16 cellular contexts compared by ENCODE assay signal in the genomic region with DNA sequence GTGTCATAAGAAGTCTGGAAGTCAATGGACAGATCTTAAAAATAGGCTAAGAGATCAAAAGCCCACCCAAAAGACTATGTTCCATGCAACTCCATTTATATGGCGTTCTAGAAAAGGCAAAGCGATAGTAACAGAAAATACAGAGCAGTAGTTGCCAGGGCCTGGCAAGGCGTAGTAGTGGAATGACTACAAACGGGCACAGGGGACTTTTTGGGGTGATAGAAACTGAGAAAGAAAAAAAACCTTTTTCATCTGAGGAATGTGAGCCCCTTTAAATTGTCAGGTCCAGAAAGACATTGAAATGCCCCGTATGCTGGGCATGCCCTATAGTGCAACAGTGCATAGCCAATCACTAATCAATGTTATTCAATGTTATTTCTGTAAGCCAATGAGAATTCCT. TPM values are rescaled to one million over a fixed set of nuclear protein-coding genes. Genes with fewer than 3 reads are reported as not detected.
DNase-seq lines count a peak whose midpoint lies in the region; ATAC-seq, FAIRE-seq and TF ChIP-seq lines count a peak whose summit lies in the region.
"Had no signal": no experiment of that assay in that cellular context is flagged by ENCODE, and none has a peak within 500 bp of the region (broad histone marks: within the 10 kb centered on the region; RNA-seq: fewer than 3 reads in every experiment).

No MANE protein-coding gene starts in this region.

- DNase-seq in activated CD4-positive, alpha-beta memory T cell treated with anti-CD3 and anti-CD28 coated beads for 36 hours: peak; percentile 54
- DNase-seq in activated CD4-positive, alpha-beta memory T cell treated with anti-CD3 and anti-CD28 coated beads, Interleukin-2, amount 10 ng/mL, durations not matched to agents 7 days and 5 days: no peak
- DNase-seq in ascending aorta (ENCODE audit: low spot score in 2 of 2) (no peak), thoracic aorta (ENCODE audit: low spot score) (no peak), GM12891 (ENCODE audit: insufficient read length, low spot score) (no peak), DMS79 (lab: John Stamatoyannopoulos, UW) (no peak)
- DNase-seq: activated naive CD4-positive, alpha-beta T cell; CD8-positive, alpha-beta memory T cell; left ventricle myocardium superior; naive thymus-derived CD8-positive, alpha-beta T cell; trophoblast cell had no signal

- FAIRE-seq in GM12891 (lab: Jason Lieb, UNC): no peak
- FAIRE-seq: A549, HepG2 had no signal

- H3K27me3 Mint-ChIP-seq in activated CD4-positive, alpha-beta memory T cell treated with anti-CD3 and anti-CD28 coated beads for 36 hours: peaks cover 4% of the 10 kb centered on the region
- H3K27me3 Mint-ChIP-seq in activated CD4-positive, alpha-beta memory T cell treated with anti-CD3 and anti-CD28 coated beads, Interleukin-2, amount 10 ng/mL, durations not matched to agents 7 days and 5 days: peaks cover 1% of the 10 kb centered on the region

- H3K36me3 ChIP-seq in ascending aorta (no peaks in the 10 kb centered on the region), thoracic aorta (no peaks in the 10 kb centered on the region)

- no peak overlapping the region for H3K27ac Mint-ChIP-seq in activated CD4-positive, alpha-beta memory T cell treated with anti-CD3 and anti-CD28 coated beads for 36 hours
- H3K27ac Mint-ChIP-seq in activated CD4-positive, alpha-beta memory T cell treated with anti-CD3 and anti-CD28 coated beads, Interleukin-2, amount 10 ng/mL, durations not matched to agents 7 days and 5 days: no peak overlapping the region
- H3K27ac Mint-ChIP-seq: naive thymus-derived CD8-positive, alpha-beta T cell had no signal

- TF ChIP-seq POLR2A in GM12891 (IDR thresholded peaks at IDR 0.05; ENCODE audit: low read depth, low read length): no peak

- peaks cover 11% of the 10 kb centered on the region for H3K4me1 Mint-ChIP-seq in activated CD4-positive, alpha-beta memory T cell treated with anti-CD3 and anti-CD28 coated beads for 36 hours (ENCODE audit: low read depth)
- H3K4me1 Mint-ChIP-seq in activated CD4-positive, alpha-beta memory T cell treated with anti-CD3 and anti-CD28 coated beads, Interleukin-2, amount 10 ng/mL, durations not matched to agents 7 days and 5 days: peaks cover 3% of the 10 kb centered on the region
- H3K4me1 Mint-ChIP-seq: naive thymus-derived CD8-positive, alpha-beta T cell had no signal

- H3K36me3 Mint-ChIP-seq in activated CD4-positive, alpha-beta memory T cell treated with anti-CD3 and anti-CD28 coated beads for 36 hours: no peaks in the 10 kb centered on the region
- H3K36me3 Mint-ChIP-seq in activated CD4-positive, alpha-beta memory T cell treated with anti-CD3 and anti-CD28 coated beads, Interleukin-2, amount 10 ng/mL, durations not matched to agents 7 days and 5 days (ENCODE audit: low read depth): no peaks in the 10 kb centered on the region
- H3K36me3 Mint-ChIP-seq: CD8-positive, alpha-beta memory T cell; naive thymus-derived CD8-positive, alpha-beta T cell had no signal

- no peak overlapping the region for H3K4me3 Mint-ChIP-seq in activated CD4-positive, alpha-beta memory T cell treated with anti-CD3 and anti-CD28 coated beads for 36 hours
- no peak overlapping the region for H3K4me3 Mint-ChIP-seq in activated CD4-positive, alpha-beta memory T cell treated with anti-CD3 and anti-CD28 coated beads, Interleukin-2, amount 10 ng/mL, durations not matched to agents 7 days and 5 days
- H3K4me3 Mint-ChIP-seq: CD8-positive, alpha-beta memory T cell; naive thymus-derived CD8-positive, alpha-beta T cell had no signal

- TF ChIP-seq CTCF in ascending aorta (IDR thresholded peaks at IDR 0.05): no peak
- no peak for TF ChIP-seq CTCF in thoracic aorta (IDR thresholded peaks at IDR 0.05)

- no peaks in the 10 kb centered on the region for H3K9me3 Mint-ChIP-seq in activated CD4-positive, alpha-beta memory T cell treated with anti-CD3 and anti-CD28 coated beads for 36 hours
- no peaks in the 10 kb centered on the region for H3K9me3 Mint-ChIP-seq in activated CD4-positive, alpha-beta memory T cell treated with anti-CD3 and anti-CD28 coated beads, Interleukin-2, amount 10 ng/mL, durations not matched to agents 7 days and 5 days
- H3K9me3 Mint-ChIP-seq: CD8-positive, alpha-beta memory T cell; naive thymus-derived CD8-positive, alpha-beta T cell had no signal

- POLR2A ChIA-PET in activated CD4-positive, alpha-beta memory T cell treated with anti-CD3 and anti-CD28 coated beads for 36 hours (lab: Charles Lee): no interaction called here
- POLR2A ChIA-PET in activated CD4-positive, alpha-beta memory T cell treated with anti-CD3 and anti-CD28 coated beads, Interleukin-2, amount 10 ng/mL, durations not matched to agents 7 days and 5 days (lab: Charles Lee): no interaction called here

- peaks cover 22 to 43% of the 10 kb centered on the region in 2 donors for H3K4me1 ChIP-seq in ascending aorta
- H3K4me1 ChIP-seq in thoracic aorta (ENCODE audit: control insufficient read depth in 1 of 2, low read depth in 2 of 2): peaks cover 33 to 72% of the 10 kb centered on the region in 2 donors

- H3K4me3 ChIP-seq in ascending aorta (no peak overlapping the region), thoracic aorta (no peak overlapping the region)
- H3K4me3 ChIP-seq: A549 had no signal

- H3K9me3 ChIP-seq in ascending aorta (no peaks in the 10 kb centered on the region), thoracic aorta (no peaks in the 10 kb centered on the region)
- H3K9me3 ChIP-seq: A549 had no signal

- no peaks in the 10 kb centered on the region for H3K27me3 ChIP-seq in ascending aorta
- no peaks in the 10 kb centered on the region for H3K27me3 ChIP-seq in thoracic aorta (replicated peaks; ENCODE audit: insufficient read depth)

- CTCF ChIA-PET in activated CD4-positive, alpha-beta memory T cell treated with anti-CD3 and anti-CD28 coated beads for 36 hours (lab: Charles Lee): interaction anchor here (1.0 kb wide), 1 partner anchor 52 kb away, joined by 3 read pairs; no protein-coding TSS in a partner anchor
- CTCF ChIA-PET in activated CD4-positive, alpha-beta memory T cell treated with anti-CD3 and anti-CD28 coated beads, Interleukin-2, amount 10 ng/mL, durations not matched to agents 7 days and 5 days (lab: Charles Lee): no interaction called here

- ATAC-seq in HG02588 (IDR thresholded peaks at IDR 0.05; ENCODE audit: unreplicated experiment) (peak; percentile 55), thoracic aorta (ENCODE audit: insufficient number of reproducible peaks, low FRiP score, low read depth) (no peak), HG02885 (IDR thresholded peaks at IDR 0.05; ENCODE audit: poor library complexity, unreplicated experiment) (no peak)
- ATAC-seq: A549; HCT116; naive thymus-derived CD8-positive, alpha-beta T cell had no signal

- H3K27ac ChIP-seq in ascending aorta (peak overlapping the region; percentile 86 to 94), thoracic aorta (peak overlapping the region; percentile 80 to 94)

- intact Hi-C loops in activated CD4-positive, alpha-beta memory T cell treated with anti-CD3 and anti-CD28 coated beads for 36 hours (cut with micrococcal nuclease): loop anchor here (2.0 kb wide), 1 partner anchor 45 kb away; no protein-coding TSS in a partner anchor
- intact Hi-C loops in ascending aorta (cut with DNase I): no loop called here

TF ChIP-seq in GM12891, 5 proteins besides CTCF, POLR2A, EP300 and RAD21:
- no peak for TF ChIP-seq POU2F2 (IDR thresholded peaks at IDR 0.05; ENCODE audit: low read depth, low read length)
- no peak for TF ChIP-seq PAX5 (IDR thresholded peaks at IDR 0.05; ENCODE audit: insufficient read depth, low read length, severe bottlenecking)
- TF ChIP-seq SPI1 (IDR thresholded peaks at IDR 0.05; ENCODE audit: low read depth, low read length): no peak
- TF ChIP-seq TAF1 (IDR thresholded peaks at IDR 0.05; ENCODE audit: low read depth, low read length): no peak
- TF ChIP-seq POLR2AphosphoS5 (IDR thresholded peaks at IDR 0.05; ENCODE audit: low read depth, low read length): no peak

RNA-seq across cellular contexts. Expression of a gene that starts 47.2 kb away (rescaled TPM):
- total RNA-seq in activated CD4-positive, alpha-beta memory T cell treated with anti-CD3 and anti-CD28 coated beads for 36 hours: 10 to 100 TPM; 16.9 to 18.8 TPM
- total RNA-seq in activated CD4-positive, alpha-beta memory T cell treated with anti-CD3 and anti-CD28 coated beads, Interleukin-2, amount 10 ng/mL, durations not matched to agents 7 days and 5 days: 10 to 100 TPM; 14.4 to 14.7 TPM
- total RNA-seq in ascending aorta: 8.1 TPM
- 10 to 100 TPM; 12.4 to 17.3 TPM for total RNA-seq in thoracic aorta
- 5.0 TPM for polyA plus RNA-seq in GM12891 (2012; ENCODE audit: low read depth, missing spikeins)
- total RNA-seq: HepG2 had no signal

RNA-seq across cellular contexts. Expression of a gene that starts 50.4 kb away (rescaled TPM):
- 1 to 10 TPM; 3.9 to 4.8 TPM for total RNA-seq in activated CD4-positive, alpha-beta memory T cell treated with anti-CD3 and anti-CD28 coated beads for 36 hours
- 1 to 10 TPM; 1.1 to 1.4 TPM for total RNA-seq in activated CD4-positive, alpha-beta memory T cell treated with anti-CD3 and anti-CD28 coated beads, Interleukin-2, amount 10 ng/mL, durations not matched to agents 7 days and 5 days
- 310 TPM for total RNA-seq in ascending aorta
- 100 to 1,000 TPM; 406 to 488 TPM for total RNA-seq in thoracic aorta
- polyA plus RNA-seq in GM12891 (2012; ENCODE audit: low read depth, missing spikeins): 0.22 TPM
- polyA plus RNA-seq: CD8-positive, alpha-beta memory T cell; naive thymus-derived CD8-positive, alpha-beta T cell had no signal

Comparison
In these comparisons a context has a peak if more than half of its experiments do, and no peak if none do; other contexts are left out.
1. RNA of a gene that starts 50.4 kb away (total RNA-seq): 406 to 488 TPM in thoracic aorta and 310 TPM in ascending aorta (single experiment); 3.9 to 4.8 TPM in activated CD4-positive, alpha-beta memory T cell treated with anti-CD3 and anti-CD28 coated beads for 36 hours and 1.1 to 1.4 TPM in activated CD4-positive, alpha-beta memory T cell treated with anti-CD3 and anti-CD28 coated beads, Interleukin-2, amount 10 ng/mL, durations not matched to agents 7 days and 5 days; every median in the first group is over 10 times any median in the second.